Comparison of ENCODE assay signal across 7 cellular contexts in genomic region chr5:104576677-104577076, GRCh38.
"Had no signal": no experiment of that assay in that cellular context is flagged by ENCODE, and none has a peak within 500 bp of the region (broad histone marks: within the 10 kb centered on the region; RNA-seq: fewer than 3 reads in every experiment).

No MANE protein-coding gene starts in this region.

- H2AFZ ChIP-seq: GM23248 had no signal

- DNase-seq: GM23248, HFFc6, IMR-90, KG1 had no signal

- H3K9me3 ChIP-seq: HAP-1 had no signal

- H3K4me1 ChIP-seq: HAP-1 had no signal

- H3K27ac ChIP-seq: GM23248, HL-60 had no signal

- H3K36me3 ChIP-seq: HAP-1 had no signal

- H3K27ac Mint-ChIP-seq: HFFc6 had no signal

- H3K9ac ChIP-seq: GM23248 had no signal

- H3K4me3 ChIP-seq: GM23248, HAP-1, K562 had no signal

- H3K4me3 Mint-ChIP-seq: HFFc6 had no signal
